Comparison of ENCODE assay signal across 8 cellular contexts in the genomic region with DNA sequence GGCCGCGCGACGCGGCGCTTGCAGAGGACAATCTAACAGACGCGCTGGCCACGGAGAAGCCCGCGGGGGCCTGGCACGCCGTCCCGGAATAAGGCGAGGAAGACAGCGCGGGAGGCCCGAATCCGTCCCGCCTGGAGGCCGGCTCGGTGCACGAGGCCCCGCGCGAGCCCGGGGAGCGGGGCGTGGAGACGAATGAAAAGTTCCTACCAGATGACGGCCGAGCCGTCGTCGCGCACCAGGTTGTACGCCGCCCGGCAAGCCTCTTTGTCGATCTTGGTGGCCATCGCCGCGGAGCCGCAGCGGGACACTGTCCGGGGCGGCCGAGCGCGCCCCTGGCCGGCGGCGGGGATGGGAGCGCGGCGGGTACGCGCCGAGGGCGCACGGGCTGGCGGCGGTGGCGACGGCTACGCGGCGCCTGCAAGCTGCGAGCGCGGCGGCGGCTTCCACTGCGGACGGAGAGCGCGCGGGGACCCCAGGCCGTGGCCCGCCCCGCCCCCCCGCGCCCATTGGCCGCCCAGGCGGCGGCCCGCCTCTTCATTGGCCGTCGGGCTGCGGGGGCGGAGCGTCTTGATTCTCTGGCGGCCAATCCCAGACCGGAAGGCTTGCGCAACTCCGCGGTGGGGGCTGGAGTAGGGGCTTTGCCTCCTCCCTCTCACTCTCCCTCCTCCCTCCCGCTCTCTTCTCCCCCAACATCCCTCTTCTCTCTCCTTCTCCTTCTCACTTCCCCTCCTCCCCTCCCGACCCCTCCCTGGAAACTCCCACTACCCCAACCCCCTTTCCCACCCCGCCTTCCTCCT. TPM values are rescaled to one million over a fixed set of nuclear protein-coding genes. Genes with fewer than 3 reads are reported as not detected.
A peak's percentile ranks its signal among the peaks of the same experiment; 100 is the strongest.
DNase-seq lines count a peak whose midpoint lies in the region; ATAC-seq and TF ChIP-seq lines count a peak whose summit lies in the region.

A gene with protein sequence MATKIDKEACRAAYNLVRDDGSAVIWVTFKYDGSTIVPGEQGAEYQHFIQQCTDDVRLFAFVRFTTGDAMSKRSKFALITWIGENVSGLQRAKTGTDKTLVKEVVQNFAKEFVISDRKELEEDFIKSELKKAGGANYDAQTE (minus strand): TSS at position 448 of the 797 bp plus-strand sequence. CDS start 164 bp downstream, at position 284.

- CTCF ChIA-PET in mammary epithelial cell (lab: Charles Lee; ENCODE audit: low non-redundant PET), result no interaction called here

- no peaks in the 10 kb centered on the region for H4K20me1 ChIP-seq in mammary epithelial cell (ENCODE audit: insufficient read depth, low read length)
- peaks cover 47% of the 10 kb centered on the region for H4K20me1 ChIP-seq in smooth muscle cell (ENCODE audit: low read depth)

- dilution Hi-C loops in mammary epithelial cell (cut with HindIII; ENCODE audit: low sequenced_read_pairs), result no loop called here

- H3K27ac ChIP-seq in ACC112 (ENCODE audit: low read depth, low read length), result peak within 1 kb of the TSS; percentile 94
- peak within 1 kb of the TSS; percentile 51; the same call in 1 of the 2 replicates for H3K27ac ChIP-seq in WERI-Rb-1
- H3K27ac ChIP-seq in mammary epithelial cell (ENCODE audit: insufficient read depth, low read depth, low read length), result peak within 1 kb of the TSS; percentile 77
- H3K27ac ChIP-seq in smooth muscle cell (ENCODE audit: low read depth), result peak within 1 kb of the TSS; percentile 73

- peaks cover 4% of the 10 kb centered on the region; the same call in 1 of the 2 replicates for H3K36me3 ChIP-seq in ACC112 (ENCODE audit: insufficient read depth, low read length)
- H3K36me3 ChIP-seq in WERI-Rb-1, result peaks cover 9% of the 10 kb centered on the region; the same call in 1 of the 2 replicates
- H3K36me3 ChIP-seq in mammary epithelial cell (ENCODE audit: insufficient read depth, low read length), result peaks cover 11% of the 10 kb centered on the region
- no peaks in the 10 kb centered on the region for H3K36me3 ChIP-seq in smooth muscle cell (ENCODE audit: low read depth)

- H3K79me2 ChIP-seq in ACC112 (ENCODE audit: control insufficient read depth, insufficient read depth, low read length, unreplicated experiment) (peaks cover 49% of the 10 kb centered on the region), mammary epithelial cell (ENCODE audit: insufficient read depth, low read length) (peaks cover 51% of the 10 kb centered on the region), smooth muscle cell (ENCODE audit: low read depth) (peaks cover 38% of the 10 kb centered on the region)

- intact Hi-C loops in mammary epithelial cell (cut with micrococcal nuclease), result loop anchor here (2.0 to 5.0 kb wide), 2 partner anchors 86 to 341 kb away; no protein-coding TSS in a partner anchor

- H3K4me3 ChIP-seq in ACC112 (ENCODE audit: low read depth, low read length), result peak within 1 kb of the TSS; percentile 94
- peak within 1 kb of the TSS; percentile 79 for H3K4me3 ChIP-seq in WERI-Rb-1 (ENCODE audit: low read depth, low read length)
- peak within 1 kb of the TSS; percentile 75 to 93 (median 91) for H3K4me3 ChIP-seq in mammary epithelial cell (replicated peaks in 1 of 3; ENCODE audit: insufficient read depth in 1 of 3, low read depth in 2 of 3, low read length in 3 of 3)
- peak within 1 kb of the TSS; percentile 88 for H3K4me3 ChIP-seq in smooth muscle cell

- in situ Hi-C loops in mammary epithelial cell (cut with MboI; ENCODE audit: low sequenced_read_pairs in 2 of 2), result no loop called here

- peak within 1 kb of the TSS; percentile 93 for H3K4me2 ChIP-seq in mammary epithelial cell (ENCODE audit: insufficient read depth, low read depth, low read length)
- peak within 1 kb of the TSS; percentile 100 for H3K4me2 ChIP-seq in smooth muscle cell

- BruUV-seq in mammary epithelial cell (replicated peaks; lab: Mats Ljungman, UMichigan), result no TSS peak

- ATAC-seq in GM18870 (IDR thresholded peaks at IDR 0.05; ENCODE audit: unreplicated experiment) (peak; percentile 39), HG03135 (IDR thresholded peaks at IDR 0.05; ENCODE audit: unreplicated experiment) (peak; percentile 71)

- H2AFZ ChIP-seq in ACC112 (ENCODE audit: low read length, unreplicated experiment), result peak within 1 kb of the TSS; percentile 17
- H2AFZ ChIP-seq in mammary epithelial cell (ENCODE audit: low read depth, low read length), result peak within 1 kb of the TSS; percentile 73
- H2AFZ ChIP-seq in smooth muscle cell (ENCODE audit: low read depth), result no peak within 1 kb of the TSS

- H3K4me1 ChIP-seq in ACC112 (ENCODE audit: control insufficient read depth, insufficient read depth, low read length, unreplicated experiment), result peaks cover 46% of the 10 kb centered on the region
- H3K4me1 ChIP-seq in mammary epithelial cell (ENCODE audit: insufficient read depth, low read length), result peaks cover 36% of the 10 kb centered on the region
- H3K4me1 ChIP-seq in smooth muscle cell (ENCODE audit: low read depth), result peaks cover 36% of the 10 kb centered on the region

- peak within 1 kb of the TSS; percentile 64 for H3K9ac ChIP-seq in mammary epithelial cell (ENCODE audit: insufficient read depth, low read length)
- peak within 1 kb of the TSS; percentile 80 for H3K9ac ChIP-seq in smooth muscle cell (ENCODE audit: low read depth)

- H3K27me3 ChIP-seq in ACC112 (ENCODE audit: insufficient read depth, low read length) (no peaks in the 10 kb centered on the region), WERI-Rb-1 (ENCODE audit: insufficient read depth, low read depth, severe bottlenecking) (no peaks in the 10 kb centered on the region), mammary epithelial cell (ENCODE audit: insufficient read depth, low read length) (no peaks in the 10 kb centered on the region), smooth muscle cell (ENCODE audit: low read depth) (no peaks in the 10 kb centered on the region)

- H3F3A ChIP-seq in smooth muscle cell (ENCODE audit: low read depth), result peaks cover 14% of the 10 kb centered on the region

- DNase-seq in NCI-H2227 (lab: John Stamatoyannopoulos, UW; ENCODE audit: unreplicated experiment) (peak; percentile 94), WERI-Rb-1 (peak; percentile 90), mammary epithelial cell (peak; percentile 97), iPS-NIHi7 (ENCODE audit: extremely low spot score) (peak; percentile 94), smooth muscle cell (lab: John Stamatoyannopoulos, UW; ENCODE audit: unreplicated experiment) (peak; percentile 87)

- 3% methylated on average over 6 of the region's 100 CpGs for WGBS in mammary epithelial cell (ENCODE audit: low coverage, missing lambda C conversion rate)
- under 1% methylated on average over 70 of the region's 100 CpGs for WGBS in smooth muscle cell (ENCODE audit: low lambda C conversion rate)

- TF ChIP-seq CTCF in WERI-Rb-1 (IDR thresholded peaks at IDR 0.05; ENCODE audit: low read depth, low read length) (no peak), mammary epithelial cell (conservative IDR thresholded peaks at IDR 0.05 in 1 of 2, IDR thresholded peaks at IDR 0.05 in 1 of 2; ENCODE audit: extremely low read depth in 1 of 2, insufficient read depth in 1 of 2, low read depth in 1 of 2, low read length in 2 of 2) (no peak), smooth muscle cell (IDR thresholded peaks at IDR 0.05; ENCODE audit: borderline replicate concordance, insufficient read depth, poor library complexity, severe bottlenecking) (no peak)

- H3K9me3 ChIP-seq in WERI-Rb-1 (ENCODE audit: severe bottlenecking) (no peaks in the 10 kb centered on the region), mammary epithelial cell (replicated peaks; ENCODE audit: insufficient read depth, low read length) (no peaks in the 10 kb centered on the region), smooth muscle cell (replicated peaks; ENCODE audit: low read depth) (no peaks in the 10 kb centered on the region)

RNA-seq across cellular contexts. Expression of the gene that starts here (rescaled TPM):
- total RNA-seq in mammary epithelial cell, result 100 to 1,000 TPM in 1 of 2 donors, 10 to 100 TPM in 1; 79.2 to 202 TPM
- 190 TPM for polyA plus RNA-seq in mammary epithelial cell
- 217 TPM for polyA minus RNA-seq in mammary epithelial cell
- 66.5 and 81.2 TPM in 2 replicates for total RNA-seq in smooth muscle cell
- polyA plus RNA-seq in smooth muscle cell, result 209 and 233 TPM in 2 replicates

Comparison
In these comparisons a context has a peak if more than half of its experiments do, and no peak if none do; other contexts are left out.
1. Peak in every context shown above with its lines: DNase-seq, ATAC-seq, H3K4me3 ChIP-seq and H3K27ac ChIP-seq.